In the genomic region with DNA sequence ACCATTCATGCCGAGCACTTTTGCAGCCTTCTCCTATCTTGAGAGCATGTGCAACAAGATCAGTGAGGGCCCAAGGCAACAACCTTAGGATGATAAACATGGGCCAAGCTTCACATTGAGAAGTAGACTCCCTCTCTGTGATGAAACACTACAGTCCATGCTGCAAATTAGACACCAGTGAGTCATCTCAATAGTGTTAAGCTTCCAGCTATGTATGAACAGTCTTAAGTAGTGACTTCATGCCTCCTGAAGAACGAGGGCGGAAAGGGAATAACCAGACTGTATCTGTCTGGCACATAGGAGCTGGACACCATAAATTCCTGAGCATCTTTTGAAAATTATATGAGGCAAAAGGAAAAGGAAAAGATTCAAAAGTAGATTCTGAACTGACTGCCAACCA, we compare ENCODE assay signal across 14 cellular contexts.
A peak's percentile ranks its signal among the peaks of the same experiment; 100 is the strongest.
DNase-seq lines count a peak whose midpoint lies in the region; ATAC-seq and TF ChIP-seq lines count a peak whose summit lies in the region.
"Had no signal": no experiment of that assay in that cellular context is flagged by ENCODE, and none has a peak within 500 bp of the region (broad histone marks: within the 10 kb centered on the region; RNA-seq: fewer than 3 reads in every experiment).

No MANE protein-coding gene starts in this region.

- peaks cover 8% of the 10 kb centered on the region for H3K9me3 Mint-ChIP-seq in chondrocyte (ENCODE audit: low read depth)
- H3K9me3 Mint-ChIP-seq: central memory CD8-positive, alpha-beta T cell had no signal

- H3K27ac Mint-ChIP-seq in chondrocyte (ENCODE audit: unreplicated experiment), result peak overlapping the region; percentile 87
- H3K27ac Mint-ChIP-seq: T-helper 2 cell treated with Interferon-gamma antibody and Interleukin-4, amounts not matched to agents 5 μg/mL and 100 μg/mL, for 36 hours had no signal

- no peak for ATAC-seq in HG02970 (IDR thresholded peaks at IDR 0.05; ENCODE audit: low FRiP score, unreplicated experiment)

- no peak overlapping the region for H3K4me3 Mint-ChIP-seq in chondrocyte (ENCODE audit: unreplicated experiment)
- H3K4me3 Mint-ChIP-seq: central memory CD8-positive, alpha-beta T cell; T-helper 2 cell treated with Interferon-gamma antibody and Interleukin-4, amounts not matched to agents 5 μg/mL and 100 μg/mL, for 36 hours had no signal

- H3K36me3 Mint-ChIP-seq in chondrocyte (ENCODE audit: low read depth), result peaks cover 3% of the 10 kb centered on the region

- TF ChIP-seq CTCF in AG09319 (IDR thresholded peaks at IDR 0.05; ENCODE audit: low read depth, low read length) (no peak), chondrocyte (IDR thresholded peaks at IDR 0.05) (no peak)

- DNase-seq in AG09319 (ENCODE audit: extremely low read depth, low read depth) (peak; percentile 16), M059J (ENCODE audit: low read depth) (peak; percentile 82), chondrocyte (ENCODE audit: low spot score) (no peak), kidney tubule cell (ENCODE audit: low spot score) (peak; percentile 53), NOMO-1 treated with dmso at 0.1 percent for 144 hours (lab: John Stamatoyannopoulos, UW; ENCODE audit: unreplicated experiment) (no peak), T-helper 2 cell (no peak), epidermal melanocyte (ENCODE audit: insufficient read length, low spot score) (no peak)
- DNase-seq: GDM1, left ventricle myocardium inferior, PC-9, uterus had no signal

- H3K4me1 Mint-ChIP-seq in chondrocyte (ENCODE audit: low read depth), result peaks cover 20% of the 10 kb centered on the region
- H3K4me1 Mint-ChIP-seq: central memory CD8-positive, alpha-beta T cell had no signal

- peaks cover 2% of the 10 kb centered on the region for H3K27me3 Mint-ChIP-seq in chondrocyte (ENCODE audit: low read depth)
- H3K27me3 Mint-ChIP-seq: central memory CD8-positive, alpha-beta T cell had no signal

Comparison
In these comparisons a context has a peak if more than half of its experiments do, and no peak if none do; other contexts are left out.
1. DNase-seq: peak in AG09319 (single experiment), M059J (single experiment) and kidney tubule cell (single experiment); none in chondrocyte (single experiment), NOMO-1 treated with dmso at 0.1 percent for 144 hours (single experiment), T-helper 2 cell (0 of 5) and epidermal melanocyte (single experiment).